ENCODE assay signal across 8 cellular contexts in the genomic region with DNA sequence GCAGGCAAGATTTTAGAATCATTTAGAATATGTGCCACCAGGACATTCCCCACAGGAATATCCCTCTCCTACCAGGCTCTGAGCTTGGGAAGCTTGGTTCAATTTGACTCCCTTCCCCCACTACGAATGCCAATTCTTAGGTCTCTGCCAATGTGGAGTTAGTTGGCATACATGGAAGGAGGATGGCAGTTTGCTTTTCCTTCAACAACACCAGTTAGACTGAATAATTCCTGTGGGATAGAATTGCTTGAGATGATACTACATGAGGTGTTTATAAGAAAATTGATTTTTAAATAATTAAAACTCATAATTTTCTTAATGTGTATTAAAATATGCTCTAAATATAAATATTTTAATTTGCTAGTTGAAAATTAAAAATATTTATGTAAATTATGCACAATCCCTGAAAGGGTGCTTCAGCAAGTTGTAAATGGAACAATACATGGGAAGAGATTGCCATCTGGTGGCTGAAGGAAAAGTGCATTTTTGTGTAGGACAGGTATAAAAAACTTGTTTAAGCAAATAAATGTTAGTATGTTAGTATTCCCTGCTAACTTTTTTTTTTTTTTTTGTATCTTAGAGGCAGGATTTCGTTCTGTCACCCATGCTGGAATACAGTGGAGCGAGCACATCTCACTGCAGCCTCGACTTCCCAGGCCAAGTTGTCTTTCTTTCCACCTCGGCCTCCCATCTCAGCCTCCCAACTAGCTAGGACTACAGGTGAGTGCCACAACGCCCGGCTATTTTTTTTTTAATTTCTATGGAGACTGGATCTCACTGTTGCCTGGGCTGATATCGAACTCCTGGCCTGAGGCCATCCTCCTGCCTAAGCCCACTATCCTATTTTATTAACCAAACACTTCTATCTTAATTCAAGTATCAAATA. TPM values are rescaled to one million over a fixed set of nuclear protein-coding genes. Genes with fewer than 3 reads are reported as not detected.
DNase-seq lines count a peak whose midpoint lies in the region; ATAC-seq and TF ChIP-seq lines count a peak whose summit lies in the region.

No MANE protein-coding gene starts in this region.

- POLR2A ChIA-PET in Caco-2 (lab: Charles Lee) (no interaction called here), activated B cell treated with CpG ODN at 0.5 μM for 24 hours (lab: Charles Lee) (interaction anchor here (0.7 kb wide), 1 partner anchor 42 kb away, joined by 7 read pairs; no protein-coding TSS in a partner anchor)

- H3K4me3 Mint-ChIP-seq in Caco-2 (ENCODE audit: unreplicated experiment) = no peak overlapping the region
- no peak overlapping the region for H3K4me3 Mint-ChIP-seq in activated B cell treated with CpG ODN at 0.5 μM for 24 hours
- no peak overlapping the region for H3K4me3 Mint-ChIP-seq in nephron progenitor cell

- H3K4me1 Mint-ChIP-seq in Caco-2 (ENCODE audit: low read depth, unreplicated experiment) = peaks cover 6% of the 10 kb centered on the region
- no peaks in the 10 kb centered on the region for H3K4me1 Mint-ChIP-seq in activated B cell treated with CpG ODN at 0.5 μM for 24 hours
- H3K4me1 Mint-ChIP-seq in nephron progenitor cell = peaks cover 16% of the 10 kb centered on the region

- peak overlapping the region in 2 of 4 donors; percentile 23 to 42 for H3K27ac ChIP-seq in esophagus squamous epithelium

- H3K27me3 ChIP-seq in Caco-2 (replicated peaks; ENCODE audit: control insufficient read depth, insufficient read depth, low read length) (no peaks in the 10 kb centered on the region), esophagus squamous epithelium (no peaks in the 10 kb centered on the region)

- H3K27me3 Mint-ChIP-seq in Caco-2 (ENCODE audit: insufficient read depth, unreplicated experiment) (peaks cover 7% of the 10 kb centered on the region), activated B cell treated with CpG ODN at 0.5 μM for 24 hours (no peaks in the 10 kb centered on the region), nephron progenitor cell (ENCODE audit: low read depth, poor library complexity) (peaks cover 3% of the 10 kb centered on the region)

- peak; percentile 86 to 97 for TF ChIP-seq CTCF in Caco-2 (IDR thresholded peaks at IDR 0.05; ENCODE audit: insufficient read depth in 1 of 2, low read depth in 1 of 2, low read length in 1 of 2, severe bottlenecking in 1 of 2, unreplicated experiment in 1 of 2)
- peak; percentile 95 for TF ChIP-seq CTCF in activated B cell treated with CpG ODN at 0.5 μM for 24 hours (IDR thresholded peaks at IDR 0.05)
- TF ChIP-seq CTCF in esophagus squamous epithelium (IDR thresholded peaks at IDR 0.05) = peak; percentile 31 to 90 (median 82)
- TF ChIP-seq CTCF in nephron progenitor cell (IDR thresholded peaks at IDR 0.05) = peak; percentile 83

- H3K36me3 Mint-ChIP-seq in Caco-2 (ENCODE audit: insufficient read depth, unreplicated experiment) = no peaks in the 10 kb centered on the region
- no peaks in the 10 kb centered on the region for H3K36me3 Mint-ChIP-seq in activated B cell treated with CpG ODN at 0.5 μM for 24 hours (ENCODE audit: low read depth)
- no peaks in the 10 kb centered on the region for H3K36me3 Mint-ChIP-seq in nephron progenitor cell (ENCODE audit: low read depth)

- H3K9me3 ChIP-seq in Caco-2 (no peaks in the 10 kb centered on the region), esophagus squamous epithelium (no peaks in the 10 kb centered on the region)

- DNase-seq in Caco-2 = peak; percentile 54 to 75
- DNase-seq in NCI-H1930 (lab: John Stamatoyannopoulos, UW) = peak; percentile 33 to 60
- DNase-seq in activated B cell treated with CpG ODN at 0.5 μM for 24 hours = no peak
- DNase-seq in esophagus squamous epithelium (lab: John Stamatoyannopoulos, UW) = no peak
- peak; percentile 37 for DNase-seq in nephron progenitor cell

- H3K9me3 Mint-ChIP-seq in Caco-2 (ENCODE audit: unreplicated experiment) (no peaks in the 10 kb centered on the region), activated B cell treated with CpG ODN at 0.5 μM for 24 hours (no peaks in the 10 kb centered on the region), nephron progenitor cell (no peaks in the 10 kb centered on the region)

- H3K4me3 ChIP-seq in Caco-2 (ENCODE audit: low read depth, low read length) (no peak overlapping the region), esophagus squamous epithelium (no peak overlapping the region)

- H3K4me1 ChIP-seq in Caco-2 (no peaks in the 10 kb centered on the region), esophagus squamous epithelium (peaks cover 0 to 8% (median 2%) of the 10 kb centered on the region in 3 donors)

- ATAC-seq in GM19035 (IDR thresholded peaks at IDR 0.05; ENCODE audit: unreplicated experiment) = peak; percentile 54
- peak; percentile 45 for ATAC-seq in activated B cell treated with CpG ODN at 0.5 μM for 24 hours (ENCODE audit: low read depth)
- no peak for ATAC-seq in GM21723 (IDR thresholded peaks at IDR 0.05; ENCODE audit: unreplicated experiment)
- no peak for ATAC-seq in HG03196 (IDR thresholded peaks at IDR 0.05; ENCODE audit: unreplicated experiment)

- CTCF ChIA-PET in Caco-2 (lab: Charles Lee) (interaction anchor here (0.7 to 1.6 kb wide), 8 partner anchors 76 to 398 kb away, joined by 3 to 9 read pairs (median 4); no protein-coding TSS in a partner anchor), activated B cell treated with CpG ODN at 0.5 μM for 24 hours (lab: Charles Lee) (interaction anchor here (0.6 to 5.1 kb wide), 18 partner anchors 10 to 1203 kb away, joined by 3 to 46 read pairs (median 4); a partner anchor contains a TSS)

- TF ChIP-seq POLR2A in esophagus squamous epithelium (IDR thresholded peaks at IDR 0.05) = no peak

- H3K36me3 ChIP-seq in Caco-2 (ENCODE audit: control insufficient read depth, insufficient read depth, low read length) = no peaks in the 10 kb centered on the region
- no peaks in the 10 kb centered on the region for H3K36me3 ChIP-seq in esophagus squamous epithelium

- 31 to 39% methylated on average over 8 of the region's 8 CpGs for WGBS in esophagus squamous epithelium, 2 donors

- intact Hi-C loops in Caco-2 (cut with micrococcal nuclease; ENCODE audit: unreplicated experiment) = loop anchor here (1.0 to 2.0 kb wide), 5 partner anchors 84 to 630 kb away; no protein-coding TSS in a partner anchor
- intact Hi-C loops in activated B cell treated with CpG ODN at 0.5 μM for 24 hours (cut with micrococcal nuclease) = loop anchor here (1.0 to 5.0 kb wide), 8 partner anchors 24 to 1134 kb away; no protein-coding TSS in a partner anchor
- intact Hi-C loops in esophagus squamous epithelium (cut with DNase I) = loop anchor here (5.0 to 10.0 kb wide), 2 partner anchors 269 to 582 kb away; no protein-coding TSS in a partner anchor

- no TSS peak for BruUV-seq in Caco-2 (replicated peaks; lab: Mats Ljungman, UMichigan)

- no peak overlapping the region for H3K27ac Mint-ChIP-seq in Caco-2 (ENCODE audit: unreplicated experiment)
- no peak overlapping the region for H3K27ac Mint-ChIP-seq in activated B cell treated with CpG ODN at 0.5 μM for 24 hours
- H3K27ac Mint-ChIP-seq in nephron progenitor cell = no peak overlapping the region

RNA-seq across cellular contexts. Expression of a gene that starts 25.8 kb away (rescaled TPM):
- 246 and 262 TPM in 2 replicates for total RNA-seq in Caco-2 (2022)
- 78.1 and 82.3 TPM in 2 replicates for total RNA-seq in activated B cell treated with CpG ODN at 0.5 μM for 24 hours
- total RNA-seq in esophagus squamous epithelium = 10 to 100 TPM; 39.2 to 81.3 (median 70.0) TPM

RNA-seq across cellular contexts. Expression of a gene that starts 54.8 kb away (rescaled TPM):
- 84.3 and 86.4 TPM in 2 replicates for total RNA-seq in Caco-2 (2022)
- 21.2 and 22.1 TPM in 2 replicates for total RNA-seq in activated B cell treated with CpG ODN at 0.5 μM for 24 hours
- total RNA-seq in esophagus squamous epithelium = 10 to 100 TPM; 25.8 to 68.2 (median 41.7) TPM

Comparison
In these comparisons a context has a peak if more than half of its experiments do, and no peak if none do; other contexts are left out.
1. DNase-seq: peak in Caco-2 (2 of 2), NCI-H1930 (2 of 2) and nephron progenitor cell (single experiment); none in activated B cell treated with CpG ODN at 0.5 μM for 24 hours (single experiment) and esophagus squamous epithelium (single experiment).
2. ATAC-seq: peak in GM19035 (single experiment) and activated B cell treated with CpG ODN at 0.5 μM for 24 hours (single experiment); none in GM21723 (single experiment) and HG03196 (single experiment).
3. Peak in every context shown above with its lines, with median percentiles within 50 percentile points of each other: CTCF ChIP-seq.